In genomic region chr13:78601886-78602560, GRCh38 we compare ENCODE assay signal across 12 cellular contexts. TPM values are rescaled to one million over a fixed set of nuclear protein-coding genes. Genes with fewer than 3 reads are reported as not detected.
DNase-seq lines count a peak whose midpoint lies in the region; ATAC-seq and TF ChIP-seq lines count a peak whose summit lies in the region.
"Had no signal": no experiment of that assay in that cellular context is flagged by ENCODE, and none has a peak within 500 bp of the region (broad histone marks: within the 10 kb centered on the region; RNA-seq: fewer than 3 reads in every experiment).

No MANE protein-coding gene starts in this region.

- no peaks in the 10 kb centered on the region for H3K9me3 Mint-ChIP-seq in stimulated activated naive CD8-positive, alpha-beta T cell treated with anti-CD3 and anti-CD28 coated beads, Interleukin-15, Interleukin-2, amounts not matched to agents 100 ng/mL and 50 ng/mL, for 24 hours
- no peaks in the 10 kb centered on the region for H3K9me3 Mint-ChIP-seq in activated CD8-positive, alpha-beta T cell treated with anti-CD3 and anti-CD28 coated beads, Interleukin-2, amount 10 ng/mL, durations not matched to agents 7 days and 5 days (ENCODE audit: insufficient read depth)
- no peaks in the 10 kb centered on the region for H3K9me3 Mint-ChIP-seq in memory B cell

- H3K4me3 Mint-ChIP-seq in stimulated activated naive CD8-positive, alpha-beta T cell treated with anti-CD3 and anti-CD28 coated beads, Interleukin-15, Interleukin-2, amounts not matched to agents 100 ng/mL and 50 ng/mL, for 24 hours, result peak overlapping the region; percentile 74
- H3K4me3 Mint-ChIP-seq in activated CD8-positive, alpha-beta T cell treated with anti-CD3 and anti-CD28 coated beads, Interleukin-2, amount 10 ng/mL, durations not matched to agents 7 days and 5 days, result peak overlapping the region; percentile 62
- H3K4me3 Mint-ChIP-seq in memory B cell, result peak overlapping the region; percentile 81

- TF ChIP-seq CTCF in RWPE1 (conservative IDR thresholded peaks at IDR 0.05; ENCODE audit: low read depth), result no peak

- no peak overlapping the region for H3K27ac ChIP-seq in RWPE1
- H3K27ac ChIP-seq: epithelial cell of prostate had no signal

- H3K36me3 Mint-ChIP-seq in stimulated activated naive CD8-positive, alpha-beta T cell treated with anti-CD3 and anti-CD28 coated beads, Interleukin-15, Interleukin-2, amounts not matched to agents 100 ng/mL and 50 ng/mL, for 24 hours (ENCODE audit: low read depth), result peaks cover 9% of the 10 kb centered on the region
- peaks cover 7% of the 10 kb centered on the region for H3K36me3 Mint-ChIP-seq in activated CD8-positive, alpha-beta T cell treated with anti-CD3 and anti-CD28 coated beads, Interleukin-2, amount 10 ng/mL, durations not matched to agents 7 days and 5 days (ENCODE audit: low read depth)
- H3K36me3 Mint-ChIP-seq in memory B cell, result peaks cover 5% of the 10 kb centered on the region

- DNase-seq in stimulated activated naive CD8-positive, alpha-beta T cell treated with anti-CD3 and anti-CD28 coated beads, Interleukin-15, Interleukin-2, amounts not matched to agents 100 U/mL and 50 U/mL, for 24 hours, result no peak
- no peak for DNase-seq in activated CD8-positive, alpha-beta T cell treated with anti-CD3 and anti-CD28 coated beads, Interleukin-2, amount 10 ng/mL, durations not matched to agents 7 days and 5 days
- DNase-seq in memory B cell (ENCODE audit: low spot score in 2 of 2) (no peak), NAMALWA (ENCODE audit: low spot score) (no peak), Kasumi-1 (lab: John Stamatoyannopoulos, UW) (no peak), NCI-H187 treated with DMSO at 0.1 percent for 48 hours (lab: John Stamatoyannopoulos, UW) (no peak), RWPE1 (ENCODE audit: low spot score) (no peak)
- DNase-seq: NCI-H774; stimulated activated naive CD4-positive, alpha-beta T cell treated with Interleukin-2 at 50 U/mL for 16 hours had no signal

- POLR2A ChIA-PET in activated CD8-positive, alpha-beta T cell treated with anti-CD3 and anti-CD28 coated beads, Interleukin-2, amount 10 ng/mL, durations not matched to agents 7 days and 5 days (lab: Charles Lee), result no interaction called here
- POLR2A ChIA-PET in RWPE1 (lab: Yijun Ruan, JAX; ENCODE audit: low non-redundant PET), result no interaction called here

- no peak for ATAC-seq in stimulated activated naive CD8-positive, alpha-beta T cell treated with anti-CD3 and anti-CD28 coated beads, Interleukin-15, Interleukin-2, amounts not matched to agents 100 U/mL and 50 U/mL, for 24 hours
- ATAC-seq in activated CD8-positive, alpha-beta T cell treated with anti-CD3 and anti-CD28 coated beads, Interleukin-2, amount 10 ng/mL, durations not matched to agents 7 days and 5 days, result no peak
- ATAC-seq in memory B cell (ENCODE audit: low read depth), result no peak

- CTCF ChIA-PET in activated CD8-positive, alpha-beta T cell treated with anti-CD3 and anti-CD28 coated beads, Interleukin-2, amount 10 ng/mL, durations not matched to agents 7 days and 5 days (lab: Charles Lee), result no interaction called here
- CTCF ChIA-PET in RWPE1 (lab: Yijun Ruan, JAX), result interaction anchor here (0.7 kb wide), 1 partner anchor 721 kb away, joined by 4 read pairs; no protein-coding TSS in a partner anchor

- H3K4me1 Mint-ChIP-seq in stimulated activated naive CD8-positive, alpha-beta T cell treated with anti-CD3 and anti-CD28 coated beads, Interleukin-15, Interleukin-2, amounts not matched to agents 100 ng/mL and 50 ng/mL, for 24 hours (ENCODE audit: low read depth), result peaks cover 34% of the 10 kb centered on the region
- H3K4me1 Mint-ChIP-seq in activated CD8-positive, alpha-beta T cell treated with anti-CD3 and anti-CD28 coated beads, Interleukin-2, amount 10 ng/mL, durations not matched to agents 7 days and 5 days (ENCODE audit: low read depth), result peaks cover 35% of the 10 kb centered on the region
- H3K4me1 Mint-ChIP-seq in memory B cell, result peaks cover 23% of the 10 kb centered on the region

- H3K27ac Mint-ChIP-seq in stimulated activated naive CD8-positive, alpha-beta T cell treated with anti-CD3 and anti-CD28 coated beads, Interleukin-15, Interleukin-2, amounts not matched to agents 100 ng/mL and 50 ng/mL, for 24 hours, result peak overlapping the region; percentile 46
- H3K27ac Mint-ChIP-seq in activated CD8-positive, alpha-beta T cell treated with anti-CD3 and anti-CD28 coated beads, Interleukin-2, amount 10 ng/mL, durations not matched to agents 7 days and 5 days, result peak overlapping the region; percentile 69
- peak overlapping the region; percentile 87 for H3K27ac Mint-ChIP-seq in memory B cell

- H3K27me3 Mint-ChIP-seq in stimulated activated naive CD8-positive, alpha-beta T cell treated with anti-CD3 and anti-CD28 coated beads, Interleukin-15, Interleukin-2, amounts not matched to agents 100 ng/mL and 50 ng/mL, for 24 hours, result peaks cover 89% of the 10 kb centered on the region
- H3K27me3 Mint-ChIP-seq in activated CD8-positive, alpha-beta T cell treated with anti-CD3 and anti-CD28 coated beads, Interleukin-2, amount 10 ng/mL, durations not matched to agents 7 days and 5 days (ENCODE audit: low read depth), result peaks cover 82% of the 10 kb centered on the region
- peaks cover 51% of the 10 kb centered on the region for H3K27me3 Mint-ChIP-seq in memory B cell

RNA-seq across cellular contexts. Expression of gene POU4F1, which starts 1.3 kb away (rescaled TPM):
- under 1 TPM; 0.13 TPM for total RNA-seq in activated CD8-positive, alpha-beta T cell treated with anti-CD3 and anti-CD28 coated beads, Interleukin-2, amount 10 ng/mL, durations not matched to agents 7 days and 5 days
- total RNA-seq: posterior vena cava had no signal

RNA-seq across cellular contexts. Expression of gene OBI1, which starts 56.9 kb away (rescaled TPM):
- total RNA-seq in activated CD8-positive, alpha-beta T cell treated with anti-CD3 and anti-CD28 coated beads, Interleukin-2, amount 10 ng/mL, durations not matched to agents 7 days and 5 days, result 10 to 100 TPM; 20.0 to 21.4 TPM
